9 cellular contexts compared by ENCODE assay signal in the genomic region with DNA sequence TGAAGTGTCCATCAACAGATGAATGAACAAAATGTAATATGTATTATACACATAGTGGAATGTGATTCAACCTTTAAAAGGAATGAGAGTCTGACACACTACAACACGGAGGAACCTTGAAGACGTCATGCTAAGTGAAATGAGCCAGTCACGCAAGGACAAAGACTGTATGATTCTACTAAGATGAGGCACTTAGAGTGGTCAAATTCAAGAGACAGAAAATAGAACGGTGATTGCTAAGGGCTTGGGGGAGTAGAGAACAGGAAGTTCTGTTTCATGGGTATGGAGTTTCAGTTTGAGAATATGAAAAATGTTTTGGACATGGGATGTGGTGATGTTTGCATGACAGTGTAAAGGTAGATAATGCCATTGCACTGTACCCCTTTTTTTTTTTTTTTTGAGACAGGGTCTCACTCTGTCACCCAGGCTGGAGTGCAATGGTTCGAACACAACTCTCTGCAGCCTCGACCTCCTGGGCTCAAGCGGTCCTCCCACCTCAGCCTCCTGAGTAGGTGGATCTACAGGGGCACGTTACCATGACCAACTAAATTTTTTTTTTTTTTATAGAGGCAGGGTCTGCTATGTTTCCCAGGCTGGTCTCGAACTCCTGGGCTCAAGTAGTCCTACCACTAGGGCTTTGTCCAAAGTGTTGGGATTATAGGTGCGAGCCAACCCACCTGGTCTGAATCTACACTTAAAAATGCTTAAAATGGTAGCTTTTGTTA.
DNase-seq lines count a peak whose midpoint lies in the region; ATAC-seq and TF ChIP-seq lines count a peak whose summit lies in the region.
"Had no signal": no experiment of that assay in that cellular context is flagged by ENCODE, and none has a peak within 500 bp of the region (broad histone marks: within the 10 kb centered on the region; RNA-seq: fewer than 3 reads in every experiment).

No MANE protein-coding gene starts in this region.

- peak; percentile 13 for DNase-seq in activated naive CD4-positive, alpha-beta T cell treated with Interleukin-2 at 50 U/mL for 16 hours
- DNase-seq in activated naive CD4-positive, alpha-beta T cell treated with anti-CD3 and anti-CD28 coated beads, Interleukin-2, amount 50 U/mL, for 16 hours: no peak
- DNase-seq in RWPE2 (ENCODE audit: low spot score) (peak; percentile 8), SW 1271 (lab: John Stamatoyannopoulos, UW) (no peak), putamen (ENCODE audit: low spot score) (no peak), NCI-H69 (lab: John Stamatoyannopoulos, UW) (no peak)
- peak; percentile 7 for DNase-seq in stimulated activated naive CD8-positive, alpha-beta T cell treated with anti-CD3 and anti-CD28 coated beads, Interleukin-15, Interleukin-2, amounts not matched to agents 100 U/mL and 50 U/mL, for 24 hours

- no peak overlapping the region for H3K4me3 ChIP-seq in RWPE2 (ENCODE audit: severe bottlenecking)
- H3K4me3 ChIP-seq: skin epidermis had no signal

- H3K4me1 ChIP-seq in RWPE2 (ENCODE audit: insufficient read depth, poor library complexity, severe bottlenecking): peaks cover 4% of the 10 kb centered on the region

- no peak overlapping the region for H3K27ac ChIP-seq in RWPE2 (ENCODE audit: poor library complexity, severe bottlenecking)

- H3K36me3 ChIP-seq in RWPE2 (ENCODE audit: low read depth): no peaks in the 10 kb centered on the region

- H3K27me3 ChIP-seq in RWPE2 (ENCODE audit: insufficient read depth, poor library complexity, severe bottlenecking): no peaks in the 10 kb centered on the region

- no peak for TF ChIP-seq CTCF in RWPE2 (IDR thresholded peaks at IDR 0.05; ENCODE audit: poor library complexity, severe bottlenecking)

- peak; percentile 48 for ATAC-seq in HG02973 (IDR thresholded peaks at IDR 0.05; ENCODE audit: unreplicated experiment)
- ATAC-seq in RWPE2 (ENCODE audit: low read depth): no peak
- peak; percentile 31 for ATAC-seq in stimulated activated naive CD8-positive, alpha-beta T cell treated with anti-CD3 and anti-CD28 coated beads, Interleukin-15, Interleukin-2, amounts not matched to agents 100 U/mL and 50 U/mL, for 24 hours

- no peaks in the 10 kb centered on the region for H3K9me3 ChIP-seq in RWPE2 (ENCODE audit: severe bottlenecking)

Comparison
In these comparisons a context has a peak if more than half of its experiments do, and no peak if none do; other contexts are left out.
1. DNase-seq: peak in activated naive CD4-positive, alpha-beta T cell treated with Interleukin-2 at 50 U/mL for 16 hours (single experiment), RWPE2 (single experiment) and stimulated activated naive CD8-positive, alpha-beta T cell treated with anti-CD3 and anti-CD28 coated beads, Interleukin-15, Interleukin-2, amounts not matched to agents 100 U/mL and 50 U/mL, for 24 hours (single experiment); none in activated naive CD4-positive, alpha-beta T cell treated with anti-CD3 and anti-CD28 coated beads, Interleukin-2, amount 50 U/mL, for 16 hours (single experiment), SW 1271 (0 of 2), putamen (single experiment) and NCI-H69 (single experiment).